In the genomic region with DNA sequence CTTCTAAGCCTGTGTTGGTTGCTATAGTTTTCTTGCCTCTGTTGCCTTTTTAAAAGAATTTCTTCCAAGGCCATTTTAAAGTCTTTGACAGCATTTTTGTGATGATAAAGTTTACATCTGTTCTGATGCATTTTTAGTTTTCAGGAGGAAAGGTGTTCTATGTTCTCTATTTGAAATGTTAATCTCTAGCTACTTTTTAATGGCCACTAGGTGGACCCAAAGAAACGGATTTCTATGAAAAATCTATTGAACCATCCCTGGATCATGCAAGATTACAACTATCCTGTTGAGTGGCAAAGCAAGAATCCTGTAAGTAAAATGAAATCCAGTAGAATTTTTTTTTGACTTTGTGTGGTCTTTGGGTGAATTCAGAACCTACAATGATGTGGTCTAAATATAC, we compare ENCODE assay signal across 1 cellular context.
TF ChIP-seq lines count a peak whose summit lies in the region.

No MANE protein-coding gene starts in this region.

TF ChIP-seq in H1, 55 proteins besides CTCF, POLR2A, EP300 and RAD21 (continued from another document):
- TF ChIP-seq SP4 (IDR thresholded peaks at IDR 0.05; ENCODE audit: low read length) (no peak), RXRA (IDR thresholded peaks at IDR 0.05; ENCODE audit: insufficient read depth, low read depth, low read length) (no peak), TBP (IDR thresholded peaks at IDR 0.05; ENCODE audit: low read depth, low read length) (no peak), CREB1 (IDR thresholded peaks at IDR 0.05) (no peak), RBBP5 (IDR thresholded peaks at IDR 0.05; ENCODE audit: borderline replicate concordance, low read depth, low read length) (no peak), CHD1 (IDR thresholded peaks at IDR 0.05; ENCODE audit: low read depth, low read length) (no peak), SRF (IDR thresholded peaks at IDR 0.05; ENCODE audit: low read depth, low read length) (no peak), HDAC2 (IDR thresholded peaks at IDR 0.05; ENCODE audit: borderline replicate concordance in 1 of 2, low read depth in 2 of 2, low read length in 2 of 2) (no peak), FOSL1 (IDR thresholded peaks at IDR 0.05; ENCODE audit: insufficient read depth, low read depth, low read length) (no peak), BACH1 (IDR thresholded peaks at IDR 0.05; ENCODE audit: low read length) (no peak)
- TF ChIP-seq, protein P1, sequence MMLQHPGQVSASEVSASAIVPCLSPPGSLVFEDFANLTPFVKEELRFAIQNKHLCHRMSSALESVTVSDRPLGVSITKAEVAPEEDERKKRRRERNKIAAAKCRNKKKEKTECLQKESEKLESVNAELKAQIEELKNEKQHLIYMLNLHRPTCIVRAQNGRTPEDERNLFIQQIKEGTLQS (IDR thresholded peaks at IDR 0.05; ENCODE audit: insufficient read depth, low read depth, low read length): no peak
- TF ChIP-seq, protein P2, sequence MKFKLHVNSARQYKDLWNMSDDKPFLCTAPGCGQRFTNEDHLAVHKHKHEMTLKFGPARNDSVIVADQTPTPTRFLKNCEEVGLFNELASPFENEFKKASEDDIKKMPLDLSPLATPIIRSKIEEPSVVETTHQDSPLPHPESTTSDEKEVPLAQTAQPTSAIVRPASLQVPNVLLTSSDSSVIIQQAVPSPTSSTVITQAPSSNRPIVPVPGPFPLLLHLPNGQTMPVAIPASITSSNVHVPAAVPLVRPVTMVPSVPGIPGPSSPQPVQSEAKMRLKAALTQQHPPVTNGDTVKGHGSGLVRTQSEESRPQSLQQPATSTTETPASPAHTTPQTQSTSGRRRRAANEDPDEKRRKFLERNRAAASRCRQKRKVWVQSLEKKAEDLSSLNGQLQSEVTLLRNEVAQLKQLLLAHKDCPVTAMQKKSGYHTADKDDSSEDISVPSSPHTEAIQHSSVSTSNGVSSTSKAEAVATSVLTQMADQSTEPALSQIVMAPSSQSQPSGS (IDR thresholded peaks at IDR 0.05; ENCODE audit: low read length): no peak
- TF ChIP-seq, protein P3, sequence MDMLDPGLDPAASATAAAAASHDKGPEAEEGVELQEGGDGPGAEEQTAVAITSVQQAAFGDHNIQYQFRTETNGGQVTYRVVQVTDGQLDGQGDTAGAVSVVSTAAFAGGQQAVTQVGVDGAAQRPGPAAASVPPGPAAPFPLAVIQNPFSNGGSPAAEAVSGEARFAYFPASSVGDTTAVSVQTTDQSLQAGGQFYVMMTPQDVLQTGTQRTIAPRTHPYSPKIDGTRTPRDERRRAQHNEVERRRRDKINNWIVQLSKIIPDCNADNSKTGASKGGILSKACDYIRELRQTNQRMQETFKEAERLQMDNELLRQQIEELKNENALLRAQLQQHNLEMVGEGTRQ (IDR thresholded peaks at IDR 0.05; ENCODE audit: low read length): no peak
- TF ChIP-seq, protein P4, sequence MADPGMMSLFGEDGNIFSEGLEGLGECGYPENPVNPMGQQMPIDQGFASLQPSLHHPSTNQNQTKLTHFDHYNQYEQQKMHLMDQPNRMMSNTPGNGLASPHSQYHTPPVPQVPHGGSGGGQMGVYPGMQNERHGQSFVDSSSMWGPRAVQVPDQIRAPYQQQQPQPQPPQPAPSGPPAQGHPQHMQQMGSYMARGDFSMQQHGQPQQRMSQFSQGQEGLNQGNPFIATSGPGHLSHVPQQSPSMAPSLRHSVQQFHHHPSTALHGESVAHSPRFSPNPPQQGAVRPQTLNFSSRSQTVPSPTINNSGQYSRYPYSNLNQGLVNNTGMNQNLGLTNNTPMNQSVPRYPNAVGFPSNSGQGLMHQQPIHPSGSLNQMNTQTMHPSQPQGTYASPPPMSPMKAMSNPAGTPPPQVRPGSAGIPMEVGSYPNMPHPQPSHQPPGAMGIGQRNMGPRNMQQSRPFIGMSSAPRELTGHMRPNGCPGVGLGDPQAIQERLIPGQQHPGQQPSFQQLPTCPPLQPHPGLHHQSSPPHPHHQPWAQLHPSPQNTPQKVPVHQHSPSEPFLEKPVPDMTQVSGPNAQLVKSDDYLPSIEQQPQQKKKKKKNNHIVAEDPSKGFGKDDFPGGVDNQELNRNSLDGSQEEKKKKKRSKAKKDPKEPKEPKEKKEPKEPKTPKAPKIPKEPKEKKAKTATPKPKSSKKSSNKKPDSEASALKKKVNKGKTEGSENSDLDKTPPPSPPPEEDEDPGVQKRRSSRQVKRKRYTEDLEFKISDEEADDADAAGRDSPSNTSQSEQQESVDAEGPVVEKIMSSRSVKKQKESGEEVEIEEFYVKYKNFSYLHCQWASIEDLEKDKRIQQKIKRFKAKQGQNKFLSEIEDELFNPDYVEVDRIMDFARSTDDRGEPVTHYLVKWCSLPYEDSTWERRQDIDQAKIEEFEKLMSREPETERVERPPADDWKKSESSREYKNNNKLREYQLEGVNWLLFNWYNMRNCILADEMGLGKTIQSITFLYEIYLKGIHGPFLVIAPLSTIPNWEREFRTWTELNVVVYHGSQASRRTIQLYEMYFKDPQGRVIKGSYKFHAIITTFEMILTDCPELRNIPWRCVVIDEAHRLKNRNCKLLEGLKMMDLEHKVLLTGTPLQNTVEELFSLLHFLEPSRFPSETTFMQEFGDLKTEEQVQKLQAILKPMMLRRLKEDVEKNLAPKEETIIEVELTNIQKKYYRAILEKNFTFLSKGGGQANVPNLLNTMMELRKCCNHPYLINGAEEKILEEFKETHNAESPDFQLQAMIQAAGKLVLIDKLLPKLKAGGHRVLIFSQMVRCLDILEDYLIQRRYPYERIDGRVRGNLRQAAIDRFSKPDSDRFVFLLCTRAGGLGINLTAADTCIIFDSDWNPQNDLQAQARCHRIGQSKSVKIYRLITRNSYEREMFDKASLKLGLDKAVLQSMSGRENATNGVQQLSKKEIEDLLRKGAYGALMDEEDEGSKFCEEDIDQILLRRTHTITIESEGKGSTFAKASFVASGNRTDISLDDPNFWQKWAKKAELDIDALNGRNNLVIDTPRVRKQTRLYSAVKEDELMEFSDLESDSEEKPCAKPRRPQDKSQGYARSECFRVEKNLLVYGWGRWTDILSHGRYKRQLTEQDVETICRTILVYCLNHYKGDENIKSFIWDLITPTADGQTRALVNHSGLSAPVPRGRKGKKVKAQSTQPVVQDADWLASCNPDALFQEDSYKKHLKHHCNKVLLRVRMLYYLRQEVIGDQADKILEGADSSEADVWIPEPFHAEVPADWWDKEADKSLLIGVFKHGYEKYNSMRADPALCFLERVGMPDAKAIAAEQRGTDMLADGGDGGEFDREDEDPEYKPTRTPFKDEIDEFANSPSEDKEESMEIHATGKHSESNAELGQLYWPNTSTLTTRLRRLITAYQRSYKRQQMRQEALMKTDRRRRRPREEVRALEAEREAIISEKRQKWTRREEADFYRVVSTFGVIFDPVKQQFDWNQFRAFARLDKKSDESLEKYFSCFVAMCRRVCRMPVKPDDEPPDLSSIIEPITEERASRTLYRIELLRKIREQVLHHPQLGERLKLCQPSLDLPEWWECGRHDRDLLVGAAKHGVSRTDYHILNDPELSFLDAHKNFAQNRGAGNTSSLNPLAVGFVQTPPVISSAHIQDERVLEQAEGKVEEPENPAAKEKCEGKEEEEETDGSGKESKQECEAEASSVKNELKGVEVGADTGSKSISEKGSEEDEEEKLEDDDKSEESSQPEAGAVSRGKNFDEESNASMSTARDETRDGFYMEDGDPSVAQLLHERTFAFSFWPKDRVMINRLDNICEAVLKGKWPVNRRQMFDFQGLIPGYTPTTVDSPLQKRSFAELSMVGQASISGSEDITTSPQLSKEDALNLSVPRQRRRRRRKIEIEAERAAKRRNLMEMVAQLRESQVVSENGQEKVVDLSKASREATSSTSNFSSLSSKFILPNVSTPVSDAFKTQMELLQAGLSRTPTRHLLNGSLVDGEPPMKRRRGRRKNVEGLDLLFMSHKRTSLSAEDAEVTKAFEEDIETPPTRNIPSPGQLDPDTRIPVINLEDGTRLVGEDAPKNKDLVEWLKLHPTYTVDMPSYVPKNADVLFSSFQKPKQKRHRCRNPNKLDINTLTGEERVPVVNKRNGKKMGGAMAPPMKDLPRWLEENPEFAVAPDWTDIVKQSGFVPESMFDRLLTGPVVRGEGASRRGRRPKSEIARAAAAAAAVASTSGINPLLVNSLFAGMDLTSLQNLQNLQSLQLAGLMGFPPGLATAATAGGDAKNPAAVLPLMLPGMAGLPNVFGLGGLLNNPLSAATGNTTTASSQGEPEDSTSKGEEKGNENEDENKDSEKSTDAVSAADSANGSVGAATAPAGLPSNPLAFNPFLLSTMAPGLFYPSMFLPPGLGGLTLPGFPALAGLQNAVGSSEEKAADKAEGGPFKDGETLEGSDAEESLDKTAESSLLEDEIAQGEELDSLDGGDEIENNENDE (IDR thresholded peaks at IDR 0.05; ENCODE audit: insufficient replicate concordance, low read length): no peak
